Comparison of ENCODE assay signal across 18 cellular contexts in the genomic region with DNA sequence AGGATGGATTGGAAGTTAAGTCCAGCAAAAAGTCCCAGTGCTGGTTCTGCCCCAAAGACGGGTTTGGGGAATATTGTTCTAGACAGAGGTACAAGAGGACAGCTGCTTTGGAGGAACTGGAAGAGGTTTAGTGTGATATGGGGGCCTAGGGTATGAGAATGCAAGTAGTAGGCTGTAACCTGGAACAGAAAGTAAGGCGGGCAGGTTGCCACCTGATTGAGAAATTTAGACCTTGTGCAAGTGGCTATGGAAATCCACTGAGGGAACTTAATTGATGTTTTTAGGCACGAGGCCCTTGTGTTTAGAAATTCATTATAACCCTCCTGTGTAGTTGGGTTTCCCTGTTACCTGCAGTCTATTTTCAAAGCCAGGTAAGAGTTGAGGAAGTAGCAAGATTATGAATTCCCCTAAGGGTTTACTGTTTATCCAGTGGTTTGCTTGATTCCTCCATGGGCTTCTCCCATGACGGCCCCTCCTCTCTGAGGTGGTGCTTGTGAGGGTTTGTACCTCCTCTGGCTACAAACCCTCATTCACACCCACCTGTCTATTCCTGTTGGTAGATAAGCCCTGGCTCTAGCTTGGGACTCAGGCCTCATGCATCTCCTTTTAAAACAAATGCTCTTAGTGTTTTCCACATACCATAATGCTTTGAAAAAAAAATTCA. TPM values are rescaled to one million over a fixed set of nuclear protein-coding genes. Genes with fewer than 3 reads are reported as not detected.
DNase-seq lines count a peak whose midpoint lies in the region; ATAC-seq and TF ChIP-seq lines count a peak whose summit lies in the region.
"Had no signal": no experiment of that assay in that cellular context is flagged by ENCODE, and none has a peak within 500 bp of the region (broad histone marks: within the 10 kb centered on the region; RNA-seq: fewer than 3 reads in every experiment).

No MANE protein-coding gene starts in this region.

- H3K36me3 ChIP-seq in GM23248 (ENCODE audit: low read depth) = no peaks in the 10 kb centered on the region
- no peaks in the 10 kb centered on the region for H3K36me3 ChIP-seq in esophagus (ENCODE audit: control insufficient read depth in 2 of 2, insufficient read depth in 2 of 2, low read length in 1 of 2)
- no peaks in the 10 kb centered on the region for H3K36me3 ChIP-seq in left lung
- no peaks in the 10 kb centered on the region for H3K36me3 ChIP-seq in sigmoid colon
- H3K36me3 ChIP-seq: SJCRH30 had no signal

- H3K4me3 ChIP-seq in GM23248 (no peak overlapping the region), esophagus (ENCODE audit: low read depth in 1 of 2, low read length in 2 of 2) (no peak overlapping the region), left lung (no peak overlapping the region), sigmoid colon (no peak overlapping the region), dorsolateral prefrontal cortex (no peak overlapping the region)
- H3K4me3 ChIP-seq: GM23338, SJCRH30 had no signal

- no peak overlapping the region for H3K27ac ChIP-seq in GM23248
- H3K27ac ChIP-seq in esophagus (ENCODE audit: low read depth in 2 of 2, low read length in 1 of 2) = peak overlapping the region; percentile 20 to 40
- no peak overlapping the region for H3K27ac ChIP-seq in left lung
- no peak overlapping the region for H3K27ac ChIP-seq in sigmoid colon
- no peak overlapping the region for H3K27ac ChIP-seq in dorsolateral prefrontal cortex
- H3K27ac ChIP-seq: C4-2B, SJCRH30 had no signal

- DNase-seq in GM23248 = peak; percentile 5
- DNase-seq in left lung = no peak
- DNase-seq in sigmoid colon = peak; percentile 71
- no peak for DNase-seq in OCI-M1 (lab: John Stamatoyannopoulos, UW)
- no peak for DNase-seq in dorsolateral prefrontal cortex
- DNase-seq: DMS 273 treated with DMSO at 0.1 percent for 48 hours, NCI-H1930, NCI-H2171, NCI-H446, NCI-H69, PC-3, SJCRH30 had no signal

- H3K9me2 ChIP-seq in GM23248 (ENCODE audit: insufficient read depth) = no peaks in the 10 kb centered on the region

- intact Hi-C loops in left lung (cut with DNase I) = no loop called here
- intact Hi-C loops in sigmoid colon (cut with DNase I) = no loop called here
- intact Hi-C loops in dorsolateral prefrontal cortex (cut with DNase I) = no loop called here

- H3K4me2 ChIP-seq in GM23248 (ENCODE audit: unreplicated experiment) = no peak overlapping the region
- H3K4me2 ChIP-seq: GM23338 had no signal

- ATAC-seq in left lung = peak; percentile 33
- ATAC-seq in GM18498 (IDR thresholded peaks at IDR 0.05; ENCODE audit: unreplicated experiment) = no peak
- no peak for ATAC-seq in GM18511 (IDR thresholded peaks at IDR 0.05; ENCODE audit: unreplicated experiment)
- ATAC-seq: GM23338, HCT116, PC-3 had no signal

- peaks cover 16% of the 10 kb centered on the region for H3K4me1 ChIP-seq in GM23248 (ENCODE audit: insufficient read depth)
- no peaks in the 10 kb centered on the region for H3K4me1 ChIP-seq in esophagus (ENCODE audit: control insufficient read depth in 2 of 2, insufficient read depth in 2 of 2, low read length in 1 of 2)
- H3K4me1 ChIP-seq in left lung = peaks cover 0 to 15% of the 10 kb centered on the region in 2 donors
- H3K4me1 ChIP-seq in sigmoid colon = no peaks in the 10 kb centered on the region
- H3K4me1 ChIP-seq: SJCRH30 had no signal

- H3K27me3 ChIP-seq in GM23248 (replicated peaks; ENCODE audit: insufficient read depth) = no peaks in the 10 kb centered on the region
- no peaks in the 10 kb centered on the region for H3K27me3 ChIP-seq in esophagus (ENCODE audit: control insufficient read depth in 1 of 2, insufficient read depth in 2 of 2, low read length in 2 of 2)
- no peaks in the 10 kb centered on the region for H3K27me3 ChIP-seq in left lung
- no peaks in the 10 kb centered on the region for H3K27me3 ChIP-seq in sigmoid colon
- peaks cover 0 to 17% (median 0%) of the 10 kb centered on the region in 45 donors for H3K27me3 ChIP-seq in dorsolateral prefrontal cortex

- in situ Hi-C loops in GM23248 (cut with MboI) = loop anchor here (10.0 kb wide), 1 partner anchor 532 kb away; no protein-coding TSS in a partner anchor

- H3K79me2 ChIP-seq in GM23248 (ENCODE audit: insufficient read depth) = no peaks in the 10 kb centered on the region

- no peak overlapping the region for H2AFZ ChIP-seq in GM23248
- H2AFZ ChIP-seq: GM23338 had no signal

- no peak for TF ChIP-seq POLR2A in sigmoid colon (IDR thresholded peaks at IDR 0.05)

- 70 to 72% methylated on average over 4 of the region's 4 CpGs for WGBS in GM23248 (ENCODE audit: low coverage in 1 of 2, low lambda C conversion rate in 2 of 2, missing lambda C conversion rate in 2 of 2), 2 experiments
- 52 to 68% methylated on average over 4 of the region's 4 CpGs for WGBS in esophagus, 2 donors
- 69 to 72% methylated on average over 4 of the region's 4 CpGs for WGBS in sigmoid colon, 2 donors

- no peak overlapping the region for H3K9ac ChIP-seq in GM23248

- H3F3A ChIP-seq in GM23248 (ENCODE audit: insufficient read depth) = peaks cover 13% of the 10 kb centered on the region

- no peaks in the 10 kb centered on the region for H4K20me1 ChIP-seq in GM23248 (ENCODE audit: insufficient read depth)

- TF ChIP-seq EP300 in sigmoid colon (IDR thresholded peaks at IDR 0.05) = no peak

- H3K9me3 ChIP-seq in GM23248 (ENCODE audit: low read depth) (no peaks in the 10 kb centered on the region), esophagus (ENCODE audit: control insufficient read depth in 2 of 2, insufficient read depth in 1 of 2, low read depth in 1 of 2, low read length in 1 of 2) (no peaks in the 10 kb centered on the region), left lung (no peaks in the 10 kb centered on the region), sigmoid colon (no peaks in the 10 kb centered on the region)

- TF ChIP-seq CTCF in left lung (IDR thresholded peaks at IDR 0.05) (no peak), sigmoid colon (IDR thresholded peaks at IDR 0.05) (no peak), dorsolateral prefrontal cortex (IDR thresholded peaks at IDR 0.05 in 54 of 56, conservative IDR thresholded peaks at IDR 0.05 in 2 of 56; ENCODE audit: low read depth in 1 of 56, partially characterized antibody in 56 of 56) (no peak)

RNA-seq across cellular contexts. Expression of a gene that starts 42.0 kb away (rescaled TPM):
- not detected in 2 replicates for total RNA-seq in GM23248 (2014; rRNA removed; shearing (Covaris generic))
- polyA plus RNA-seq in GM23248 (2016; fragmentation: Nextera tagmentation; extraction: Ambion mirVana) = 0.38 and 0.41 TPM in 2 replicates
- polyA plus RNA-seq in esophagus = 1 to 10 TPM; 4.7 to 9.0 TPM
- 1 to 10 TPM in 1 of 2 donors, under 1 TPM in 1; 0.99 to 1.6 TPM for total RNA-seq in left lung
- 1 to 10 TPM in 1 of 4 donors, under 1 TPM in 1, not detected in 2; 0.71 to 2.2 TPM for total RNA-seq in sigmoid colon
- 100 to 1,000 TPM in 2 of 3 donors, 10 to 100 TPM in 1; 35.4 to 198 (median 154) TPM for polyA plus RNA-seq in sigmoid colon
- 100 to 1,000 TPM in 79 of 120 experiments, 10 to 100 TPM in 41; 24.9 to 411 (median 127) TPM for total RNA-seq in dorsolateral prefrontal cortex

Comparison
In these comparisons a context has a peak if more than half of its experiments do, and no peak if none do; other contexts are left out.
1. DNase-seq: peak in GM23248 (single experiment) and sigmoid colon (single experiment); none in left lung (0 of 2), OCI-M1 (single experiment) and dorsolateral prefrontal cortex (0 of 10).
2. H3K27ac ChIP-seq: peak in esophagus (2 of 2); none in GM23248 (single experiment), left lung (0 of 2), sigmoid colon (0 of 4) and dorsolateral prefrontal cortex (0 of 59).
3. RNA of a gene that starts 42.0 kb away (total RNA-seq): 24.9 to 411 TPM in dorsolateral prefrontal cortex; 0.99 to 1.6 TPM in left lung, 0.71 to 2.2 TPM in sigmoid colon and not detected in GM23248; every median in the first group is over 4 times any median in the second.